Comparison of ENCODE assay signal across 8 cellular contexts in genomic region chr1:28886731-28887417, GRCh38. TPM values are rescaled to one million over a fixed set of nuclear protein-coding genes. Genes with fewer than 3 reads are reported as not detected.
DNase-seq lines count a peak whose midpoint lies in the region; ATAC-seq and TF ChIP-seq lines count a peak whose summit lies in the region.

No MANE protein-coding gene starts in this region.

- H3K4me2 ChIP-seq in OCI-LY1 (ENCODE audit: low read length): peak overlapping the region; percentile 96

- ATAC-seq in mucosa of descending colon: peak; percentile 88

- H3F3A ChIP-seq in OCI-LY1 (ENCODE audit: insufficient read depth, low read length): peaks cover 10% of the 10 kb centered on the region; the same call in 1 of the 2 replicates

- H2AFZ ChIP-seq in OCI-LY1 (ENCODE audit: low read length): no peak overlapping the region

- no peaks in the 10 kb centered on the region for H3K9me2 ChIP-seq in OCI-LY1 (ENCODE audit: low read depth, low read length)

- H3K36me3 ChIP-seq in OCI-LY1 (ENCODE audit: insufficient read depth, low read length) (no peaks in the 10 kb centered on the region; the same call in 1 of the 2 replicates), mucosa of descending colon (ENCODE audit: low read depth) (no peaks in the 10 kb centered on the region)

- H3K27ac ChIP-seq in OCI-LY1 (ENCODE audit: low read depth, low read length, poor library complexity, severe bottlenecking): peak overlapping the region; percentile 98

- no peaks in the 10 kb centered on the region for H3K27me3 ChIP-seq in OCI-LY1 (ENCODE audit: insufficient read depth, low read length)

- intact Hi-C loops in mucosa of descending colon (cut with DNase I, micrococcal nuclease): loop anchor here in 1 of 2 donors (5.0 kb wide), 1 partner anchor 315 kb away; no protein-coding TSS in a partner anchor

- H3K9me3 ChIP-seq in OCI-LY1 (ENCODE audit: low read length): no peaks in the 10 kb centered on the region
- no peaks in the 10 kb centered on the region for H3K9me3 ChIP-seq in mucosa of descending colon

- H3K9ac ChIP-seq in OCI-LY1 (ENCODE audit: low read length): peak overlapping the region; percentile 93

- H3K4me1 ChIP-seq in OCI-LY1 (ENCODE audit: insufficient read depth, low read length, severe bottlenecking): peaks cover 63% of the 10 kb centered on the region
- H3K4me1 ChIP-seq in mucosa of descending colon (ENCODE audit: low read depth): peaks cover 20% of the 10 kb centered on the region

- no peaks in the 10 kb centered on the region for H4K20me1 ChIP-seq in OCI-LY1 (ENCODE audit: insufficient read depth, low read length)

- peak; percentile 58 for DNase-seq in Ammon's horn (ENCODE audit: low spot score)
- peak; percentile 92 for DNase-seq in GM19238 (ENCODE audit: insufficient read length, low spot score)
- peak; percentile 50 for DNase-seq in HT1080 (ENCODE audit: low read depth)
- peak; percentile 85 for DNase-seq in activated T-cell treated with anti-CD3 and anti-CD28 coated beads for 24 hours (ENCODE audit: low read depth)
- peak; percentile 90 for DNase-seq in epithelial cell of esophagus (ENCODE audit: low read depth)
- peak; percentile 91 to 95 (median 95) for DNase-seq in mucosa of descending colon
- peak; percentile 70 to 79 for DNase-seq in stimulated activated CD8-positive, alpha-beta memory T cell treated with anti-CD3 and anti-CD28 coated beads, Interleukin-4, amount 100 ng/mL, for 1 hour (ENCODE audit: low read depth in 2 of 2, low spot score in 1 of 2)

- H3K4me3 ChIP-seq in OCI-LY1 (ENCODE audit: low read depth, low read length, poor library complexity, severe bottlenecking) (peak overlapping the region; percentile 90), epithelial cell of esophagus (ENCODE audit: low read length) (peak overlapping the region; percentile 88), mucosa of descending colon (peak overlapping the region; percentile 94)

- TF ChIP-seq CTCF in OCI-LY1 (IDR thresholded peaks at IDR 0.05; ENCODE audit: low read length): no peak
- TF ChIP-seq CTCF in epithelial cell of esophagus (IDR thresholded peaks at IDR 0.05; ENCODE audit: insufficient read depth, low read depth, low read length, missing control alignments): no peak
- no peak for TF ChIP-seq CTCF in mucosa of descending colon (IDR thresholded peaks at IDR 0.05)

- 0 out of 2 replicates have a peak, but pooled peaks cover 7% of the 10 kb centered on the region for H3K79me2 ChIP-seq in OCI-LY1 (ENCODE audit: insufficient read depth, low read length)

RNA-seq across cellular contexts. Expression of gene EPB41, which starts 27.5 kb away (rescaled TPM):
- total RNA-seq in HT1080 (2014; rRNA removed; shearing (Covaris generic)): 12.9 and 14.5 TPM in 2 replicates
- 5.4 and 6.5 TPM in 2 replicates for polyA plus RNA-seq in HT1080 (2015; cell fraction: cytosol; rRNA removed)
- polyA plus RNA-seq in HT1080 (2015; cell fraction: nucleus; rRNA removed): 11.0 and 11.4 TPM in 2 replicates
- 10 to 100 TPM; 45.8 to 82.2 (median 76.3) TPM for total RNA-seq in mucosa of descending colon

Comparison
In these comparisons a context has a peak if more than half of its experiments do, and no peak if none do; other contexts are left out.
1. Peak in every context shown above with its lines: DNase-seq, ATAC-seq, H3K4me3 ChIP-seq and H3K27ac ChIP-seq.